Comparison of ENCODE assay signal across 1 cellular context in the genomic region with DNA sequence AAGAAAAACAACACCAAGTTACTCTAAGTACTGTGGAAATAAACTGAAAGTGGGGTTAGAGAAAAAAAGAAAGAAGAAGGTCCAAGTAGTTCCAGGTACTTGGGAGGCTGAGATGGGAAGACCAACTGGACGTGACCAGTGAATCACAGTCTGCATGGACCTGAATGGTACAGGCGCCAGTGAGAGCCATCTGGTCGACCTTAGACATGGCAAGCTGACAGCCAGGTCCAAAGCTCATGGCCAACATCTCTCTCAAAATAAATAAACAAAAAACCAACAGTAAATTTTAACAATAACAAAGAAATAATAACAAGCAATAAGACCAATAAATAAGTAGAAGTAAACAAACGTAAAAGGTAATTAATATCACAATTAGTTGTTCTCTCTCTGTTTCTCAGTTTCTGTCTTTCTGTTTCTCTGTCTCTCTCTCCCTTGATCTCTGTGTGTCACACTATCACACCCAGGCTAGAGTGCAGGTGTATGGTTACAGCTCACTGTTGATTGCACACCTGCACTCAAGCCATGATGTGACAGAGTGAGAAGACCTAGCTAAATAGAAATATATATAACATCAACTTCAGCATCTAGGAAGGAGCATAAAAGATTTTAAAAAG.
TF ChIP-seq lines count a peak whose summit lies in the region.

No MANE protein-coding gene starts in this region.

TF ChIP-seq in HepG2, 621 proteins besides CTCF, POLR2A, EP300 and RAD21 (continued from another document):
- TF ChIP-seq FOXJ3 (CRISPR knock-in tag; IDR thresholded peaks at IDR 0.05; ENCODE audit: borderline replicate concordance): peak; percentile 31; the same call in 1 of the 2 replicates
- TF ChIP-seq ZNF501 (CRISPR knock-in tag; IDR thresholded peaks at IDR 0.05): no peak
- TF ChIP-seq TBX2 (CRISPR knock-in tag; IDR thresholded peaks at IDR 0.05; ENCODE audit: borderline replicate concordance): peak; percentile 28; the same call in 1 of the 2 replicates
- TF ChIP-seq KAT8 (CRISPR knock-in tag; IDR thresholded peaks at IDR 0.05): no peak; the same call in 1 of the 2 replicates
- TF ChIP-seq ZBTB43 (CRISPR knock-in tag; conservative IDR thresholded peaks at IDR 0.05): peak; percentile 89
- peak; percentile 86 for TF ChIP-seq HNF4A (CRISPR knock-in tag; IDR thresholded peaks at IDR 0.05)
- no peak for TF ChIP-seq PHF8 (CRISPR knock-in tag; IDR thresholded peaks at IDR 0.05)
- peak; percentile 26 for TF ChIP-seq ASH2L (IDR thresholded peaks at IDR 0.05; ENCODE audit: insufficient read length, low read depth, low read length)
- TF ChIP-seq ELF3 (CRISPR knock-in tag; IDR thresholded peaks at IDR 0.05): 0 out of 2 replicates have a peak, but pooled peaks have one; percentile 14
- no peak for TF ChIP-seq FOXP1 (IDR thresholded peaks at IDR 0.05)
- TF ChIP-seq FOXP1 (CRISPR knock-in tag; IDR thresholded peaks at IDR 0.05): peak; percentile 66
- TF ChIP-seq MEIS2 (CRISPR knock-in tag; IDR thresholded peaks at IDR 0.05): peak; percentile 68; the same call in 1 of the 2 replicates
- TF ChIP-seq HNF4G (IDR thresholded peaks at IDR 0.05; ENCODE audit: borderline replicate concordance, low read depth, low read length): peak; percentile 51; the same call in 1 of the 2 replicates
- no peak for TF ChIP-seq HNF4G (CRISPR knock-in tag; IDR thresholded peaks at IDR 0.05; ENCODE audit: borderline replicate concordance, low read depth)
- peak; percentile 37; the same call in 1 of the 2 replicates for TF ChIP-seq FOXA3 (CRISPR knock-in tag; IDR thresholded peaks at IDR 0.05)
